Comparison of ENCODE assay signal across 1 cellular context in genomic region chr2:127414855-127415592, GRCh38.
TF ChIP-seq lines count a peak whose summit lies in the region.

No MANE protein-coding gene starts in this region.

TF ChIP-seq in HepG2, 621 proteins besides CTCF, POLR2A, EP300 and RAD21 (continued from another document and continues in another):
- TF ChIP-seq GPBP1L1 (CRISPR knock-in tag; IDR thresholded peaks at IDR 0.05) (no peak), SKI (IDR thresholded peaks at IDR 0.05; ENCODE audit: partially characterized antibody) (peak; percentile 45), ZNF24 (IDR thresholded peaks at IDR 0.05) (no peak), AHR (CRISPR knock-in tag; IDR thresholded peaks at IDR 0.05) (peak; percentile 78; the same call in 1 of the 2 replicates), ELF3 (CRISPR knock-in tag; IDR thresholded peaks at IDR 0.05) (0 out of 2 replicates have a peak, but pooled peaks have one; percentile 17), NONO (IDR thresholded peaks at IDR 0.05) (no peak), NONO (CRISPR knock-in tag; conservative IDR thresholded peaks at IDR 0.05) (no peak), MYC (CRISPR knock-in tag; IDR thresholded peaks at IDR 0.05; ENCODE audit: borderline replicate concordance) (peak; percentile 26; the same call in 1 of the 2 replicates), GRHL1 (CRISPR knock-in tag; conservative IDR thresholded peaks at IDR 0.05) (no peak), TAF1 (CRISPR knock-in tag; IDR thresholded peaks at IDR 0.05) (peak; percentile 41; the same call in 1 of the 2 replicates), SAFB2 (CRISPR knock-in tag; IDR thresholded peaks at IDR 0.05; ENCODE audit: borderline replicate concordance, low read depth) (no peak; the same call in 1 of the 2 replicates), ZNF615 (CRISPR knock-in tag; IDR thresholded peaks at IDR 0.05; ENCODE audit: borderline replicate concordance) (no peak), PITX1 (CRISPR knock-in tag; IDR thresholded peaks at IDR 0.05) (no peak; the same call in 1 of the 2 replicates), FIP1L1 (IDR thresholded peaks at IDR 0.05; ENCODE audit: borderline replicate concordance, insufficient read depth, low read depth, low read length) (no peak), TBX2 (CRISPR knock-in tag; IDR thresholded peaks at IDR 0.05; ENCODE audit: borderline replicate concordance) (0 out of 2 replicates have a peak, but pooled peaks have one; percentile 47), KDM1A (CRISPR knock-in tag; IDR thresholded peaks at IDR 0.05) (no peak), JUND (CRISPR knock-in tag; IDR thresholded peaks at IDR 0.05) (no peak), ZNF17 (CRISPR knock-in tag; IDR thresholded peaks at IDR 0.05) (no peak), KMT2A (CRISPR knock-in tag; IDR thresholded peaks at IDR 0.05) (peak; percentile 40; the same call in 1 of the 2 replicates), ZNF709 (CRISPR knock-in tag; IDR thresholded peaks at IDR 0.05) (no peak), RBFOX2 (IDR thresholded peaks at IDR 0.05; ENCODE audit: low read depth, low read length) (no peak), GMEB2 (CRISPR knock-in tag; IDR thresholded peaks at IDR 0.05; ENCODE audit: low read depth) (no peak), ZNF644 (CRISPR knock-in tag; IDR thresholded peaks at IDR 0.05; ENCODE audit: low read depth) (0 out of 2 replicates have a peak, but pooled peaks have one; percentile 18), ZNF530 (CRISPR knock-in tag; IDR thresholded peaks at IDR 0.05; ENCODE audit: low read depth) (no peak), NFAT5 (CRISPR knock-in tag; IDR thresholded peaks at IDR 0.05) (no peak), ZNF383 (CRISPR knock-in tag; IDR thresholded peaks at IDR 0.05; ENCODE audit: borderline replicate concordance) (peak; percentile 83; the same call in 1 of the 2 replicates), ZNF576 (CRISPR knock-in tag; IDR thresholded peaks at IDR 0.05) (no peak), ZNF496 (CRISPR knock-in tag; IDR thresholded peaks at IDR 0.05; ENCODE audit: insufficient replicate concordance) (no peak), SPEN (CRISPR knock-in tag; IDR thresholded peaks at IDR 0.05; ENCODE audit: low read depth) (peak; percentile 60), SOX6 (IDR thresholded peaks at IDR 0.05) (no peak), SOX6 (CRISPR knock-in tag; IDR thresholded peaks at IDR 0.05) (peak; percentile 69), ZMYM2 (CRISPR knock-in tag; IDR thresholded peaks at IDR 0.05) (no peak), TFDP1 (CRISPR knock-in tag; IDR thresholded peaks at IDR 0.05; ENCODE audit: borderline replicate concordance) (0 out of 2 replicates have a peak, but pooled peaks have one; percentile 28), ZBTB38 (CRISPR knock-in tag; IDR thresholded peaks at IDR 0.05) (peak; percentile 58), GFI1 (CRISPR knock-in tag; IDR thresholded peaks at IDR 0.05; ENCODE audit: borderline replicate concordance) (peak; percentile 43; the same call in 1 of the 2 replicates), ZNF44 (CRISPR knock-in tag; IDR thresholded peaks at IDR 0.05) (0 out of 2 replicates have a peak, but pooled peaks have one; percentile 24), IKZF1 (IDR thresholded peaks at IDR 0.05) (no peak)
- TF ChIP-seq, protein P1, sequence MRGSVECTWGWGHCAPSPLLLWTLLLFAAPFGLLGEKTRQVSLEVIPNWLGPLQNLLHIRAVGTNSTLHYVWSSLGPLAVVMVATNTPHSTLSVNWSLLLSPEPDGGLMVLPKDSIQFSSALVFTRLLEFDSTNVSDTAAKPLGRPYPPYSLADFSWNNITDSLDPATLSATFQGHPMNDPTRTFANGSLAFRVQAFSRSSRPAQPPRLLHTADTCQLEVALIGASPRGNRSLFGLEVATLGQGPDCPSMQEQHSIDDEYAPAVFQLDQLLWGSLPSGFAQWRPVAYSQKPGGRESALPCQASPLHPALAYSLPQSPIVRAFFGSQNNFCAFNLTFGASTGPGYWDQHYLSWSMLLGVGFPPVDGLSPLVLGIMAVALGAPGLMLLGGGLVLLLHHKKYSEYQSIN (CRISPR knock-in tag; IDR thresholded peaks at IDR 0.05; ENCODE audit: borderline replicate concordance): no peak
- TF ChIP-seq, protein P2, sequence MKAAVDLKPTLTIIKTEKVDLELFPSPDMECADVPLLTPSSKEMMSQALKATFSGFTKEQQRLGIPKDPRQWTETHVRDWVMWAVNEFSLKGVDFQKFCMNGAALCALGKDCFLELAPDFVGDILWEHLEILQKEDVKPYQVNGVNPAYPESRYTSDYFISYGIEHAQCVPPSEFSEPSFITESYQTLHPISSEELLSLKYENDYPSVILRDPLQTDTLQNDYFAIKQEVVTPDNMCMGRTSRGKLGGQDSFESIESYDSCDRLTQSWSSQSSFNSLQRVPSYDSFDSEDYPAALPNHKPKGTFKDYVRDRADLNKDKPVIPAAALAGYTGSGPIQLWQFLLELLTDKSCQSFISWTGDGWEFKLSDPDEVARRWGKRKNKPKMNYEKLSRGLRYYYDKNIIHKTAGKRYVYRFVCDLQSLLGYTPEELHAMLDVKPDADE (CRISPR knock-in tag; IDR thresholded peaks at IDR 0.05): no peak
- TF ChIP-seq, protein P3, sequence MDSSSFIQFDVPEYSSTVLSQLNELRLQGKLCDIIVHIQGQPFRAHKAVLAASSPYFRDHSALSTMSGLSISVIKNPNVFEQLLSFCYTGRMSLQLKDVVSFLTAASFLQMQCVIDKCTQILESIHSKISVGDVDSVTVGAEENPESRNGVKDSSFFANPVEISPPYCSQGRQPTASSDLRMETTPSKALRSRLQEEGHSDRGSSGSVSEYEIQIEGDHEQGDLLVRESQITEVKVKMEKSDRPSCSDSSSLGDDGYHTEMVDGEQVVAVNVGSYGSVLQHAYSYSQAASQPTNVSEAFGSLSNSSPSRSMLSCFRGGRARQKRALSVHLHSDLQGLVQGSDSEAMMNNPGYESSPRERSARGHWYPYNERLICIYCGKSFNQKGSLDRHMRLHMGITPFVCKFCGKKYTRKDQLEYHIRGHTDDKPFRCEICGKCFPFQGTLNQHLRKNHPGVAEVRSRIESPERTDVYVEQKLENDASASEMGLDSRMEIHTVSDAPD (CRISPR knock-in tag; IDR thresholded peaks at IDR 0.05): peak; percentile 85
- TF ChIP-seq, protein P4, sequence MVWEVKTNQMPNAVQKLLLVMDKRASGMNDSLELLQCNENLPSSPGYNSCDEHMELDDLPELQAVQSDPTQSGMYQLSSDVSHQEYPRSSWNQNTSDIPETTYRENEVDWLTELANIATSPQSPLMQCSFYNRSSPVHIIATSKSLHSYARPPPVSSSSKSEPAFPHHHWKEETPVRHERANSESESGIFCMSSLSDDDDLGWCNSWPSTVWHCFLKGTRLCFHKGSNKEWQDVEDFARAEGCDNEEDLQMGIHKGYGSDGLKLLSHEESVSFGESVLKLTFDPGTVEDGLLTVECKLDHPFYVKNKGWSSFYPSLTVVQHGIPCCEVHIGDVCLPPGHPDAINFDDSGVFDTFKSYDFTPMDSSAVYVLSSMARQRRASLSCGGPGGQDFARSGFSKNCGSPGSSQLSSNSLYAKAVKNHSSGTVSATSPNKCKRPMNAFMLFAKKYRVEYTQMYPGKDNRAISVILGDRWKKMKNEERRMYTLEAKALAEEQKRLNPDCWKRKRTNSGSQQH (CRISPR knock-in tag; IDR thresholded peaks at IDR 0.05; ENCODE audit: low read depth): no peak
- TF ChIP-seq, protein P5, sequence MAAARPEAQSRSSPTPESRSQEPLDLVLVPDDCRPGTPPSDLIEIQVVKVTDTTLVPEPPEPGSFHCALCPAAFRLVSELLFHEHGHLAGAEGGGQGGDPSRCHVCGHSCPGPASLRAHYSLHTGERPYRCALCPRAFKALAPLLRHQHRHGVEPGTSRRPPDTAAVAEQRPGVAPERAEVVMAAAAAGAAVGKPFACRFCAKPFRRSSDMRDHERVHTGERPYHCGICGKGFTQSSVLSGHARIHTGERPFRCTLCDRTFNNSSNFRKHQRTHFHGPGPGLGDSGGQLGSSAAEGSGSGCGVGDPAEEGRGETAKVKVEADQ (CRISPR knock-in tag; IDR thresholded peaks at IDR 0.05; ENCODE audit: borderline replicate concordance): no peak
- TF ChIP-seq, protein P6, sequence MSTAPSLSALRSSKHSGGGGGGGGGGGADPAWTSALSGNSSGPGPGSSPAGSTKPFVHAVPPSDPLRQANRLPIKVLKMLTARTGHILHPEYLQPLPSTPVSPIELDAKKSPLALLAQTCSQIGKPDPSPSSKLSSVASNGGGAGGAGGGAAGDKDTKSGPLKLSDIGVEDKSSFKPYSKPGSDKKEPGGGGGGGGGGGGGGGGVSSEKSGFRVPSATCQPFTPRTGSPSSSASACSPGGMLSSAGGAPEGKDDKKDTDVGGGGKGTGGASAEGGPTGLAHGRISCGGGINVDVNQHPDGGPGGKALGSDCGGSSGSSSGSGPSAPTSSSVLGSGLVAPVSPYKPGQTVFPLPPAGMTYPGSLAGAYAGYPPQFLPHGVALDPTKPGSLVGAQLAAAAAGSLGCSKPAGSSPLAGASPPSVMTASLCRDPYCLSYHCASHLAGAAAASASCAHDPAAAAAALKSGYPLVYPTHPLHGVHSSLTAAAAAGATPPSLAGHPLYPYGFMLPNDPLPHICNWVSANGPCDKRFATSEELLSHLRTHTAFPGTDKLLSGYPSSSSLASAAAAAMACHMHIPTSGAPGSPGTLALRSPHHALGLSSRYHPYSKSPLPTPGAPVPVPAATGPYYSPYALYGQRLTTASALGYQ (CRISPR knock-in tag; IDR thresholded peaks at IDR 0.05): no peak
